Comparison of ENCODE assay signal across 7 cellular contexts in the genomic region with DNA sequence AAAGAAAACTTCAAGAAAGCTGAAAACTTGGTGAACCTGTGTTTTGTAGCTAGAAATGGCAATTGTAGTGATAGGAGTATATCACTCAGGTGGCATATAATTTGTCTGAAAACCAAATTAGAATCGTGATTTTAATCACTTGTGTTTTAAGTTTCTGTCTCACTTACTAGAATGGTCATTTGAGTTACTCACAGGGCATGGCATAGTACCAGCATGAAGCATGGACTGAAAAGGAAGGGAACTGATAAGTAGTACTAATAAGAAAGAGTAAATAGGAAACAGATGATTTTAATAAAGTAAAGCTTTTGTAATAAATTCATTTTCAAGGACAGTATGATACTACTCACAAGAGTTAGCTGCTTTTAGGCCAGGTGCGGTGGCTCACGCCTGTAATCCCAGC.
"Had no signal": no experiment of that assay in that cellular context is flagged by ENCODE, and none has a peak within 500 bp of the region (broad histone marks: within the 10 kb centered on the region; RNA-seq: fewer than 3 reads in every experiment).

No MANE protein-coding gene starts in this region.

- H3K4me1 ChIP-seq: HAP-1 had no signal

- DNase-seq: H7, HFFc6 had no signal

- H3K27ac ChIP-seq: HL-60 had no signal

- H3K4me3 ChIP-seq: GM23338, HAP-1 had no signal

- H3K4me2 ChIP-seq: GM23338 had no signal

- H2AFZ ChIP-seq: GM23338 had no signal

- FAIRE-seq: H1, HepG2 had no signal
